In the genomic region with DNA sequence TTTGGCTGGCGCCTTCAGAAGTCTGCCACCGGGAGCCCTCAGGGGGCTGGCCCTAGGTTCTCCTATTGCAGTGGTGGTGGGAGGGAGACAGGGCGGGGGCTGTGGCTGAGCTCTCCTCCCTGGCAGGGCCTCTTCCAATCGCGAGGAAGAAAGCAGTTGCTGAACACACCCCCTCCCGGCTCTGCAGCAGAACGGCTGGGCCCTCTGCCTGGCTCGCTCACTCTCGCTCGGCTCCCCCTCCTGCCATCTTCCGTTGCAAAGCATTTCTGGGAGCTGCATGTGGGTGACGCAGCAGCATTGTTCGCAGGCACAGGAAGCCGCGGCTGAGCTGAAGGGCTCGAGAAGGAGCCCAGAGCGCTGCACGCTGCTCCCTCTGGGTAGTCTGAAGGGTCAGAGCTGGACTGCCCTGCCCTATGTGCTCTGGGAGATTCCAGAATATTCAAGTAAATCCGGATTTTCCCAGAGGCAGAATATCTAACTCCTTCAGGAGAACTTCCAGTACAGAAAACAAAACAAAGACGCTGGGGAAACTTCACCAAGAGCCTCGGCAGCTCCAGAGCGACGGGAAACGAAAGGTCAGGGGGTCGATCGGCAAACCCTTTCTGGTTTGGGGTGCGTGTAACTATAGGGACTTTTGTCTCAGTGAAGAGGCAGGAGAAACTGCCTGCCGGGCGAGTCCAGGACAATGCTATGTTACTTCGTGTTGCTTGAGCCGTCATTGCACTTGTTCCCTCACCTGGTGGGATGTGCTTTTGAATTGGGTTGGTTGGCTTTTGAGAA, we compare ENCODE assay signal across 8 cellular contexts. TPM values are rescaled to one million over a fixed set of nuclear protein-coding genes. Genes with fewer than 3 reads are reported as not detected.
A peak's percentile ranks its signal among the peaks of the same experiment; 100 is the strongest.
DNase-seq lines count a peak whose midpoint lies in the region; ATAC-seq and TF ChIP-seq lines count a peak whose summit lies in the region.

No MANE protein-coding gene starts in this region.

- DNase-seq in NCI-H1694 treated with DMSO at 0.1 percent for 48 hours (lab: John Stamatoyannopoulos, UW) (peak; percentile 92), T-helper 17 cell (peak; percentile 91 to 95 (median 92)), left ventricle myocardium superior (peak; percentile 96), prostate gland (ENCODE audit: low spot score) (peak; percentile 99)

- H3K4me1 Mint-ChIP-seq in T-helper 17 cell: peaks cover 45% of the 10 kb centered on the region

- H3K27me3 ChIP-seq in prostate gland (replicated peaks; ENCODE audit: insufficient read depth): no peaks in the 10 kb centered on the region

- H3K4me1 ChIP-seq in prostate gland (replicated peaks) (peaks cover 21% of the 10 kb centered on the region), urinary bladder (ENCODE audit: insufficient read depth) (no peaks in the 10 kb centered on the region)

- H3K36me3 ChIP-seq in prostate gland (no peaks in the 10 kb centered on the region), urinary bladder (ENCODE audit: insufficient read depth) (no peaks in the 10 kb centered on the region)

- H3K27ac ChIP-seq in angular gyrus (ENCODE audit: low read depth, low read length) (peak overlapping the region; percentile 81), prostate gland (peak overlapping the region; percentile 85 to 86), urinary bladder (ENCODE audit: low read depth) (peak overlapping the region; percentile 62)

- H3K27me3 Mint-ChIP-seq in T-helper 17 cell: no peaks in the 10 kb centered on the region

- TF ChIP-seq CTCF in prostate gland (IDR thresholded peaks at IDR 0.05): peak in 2 of 4 experiments; percentile 44 to 52

- peak; percentile 98 for TF ChIP-seq POLR2A in prostate gland (IDR thresholded peaks at IDR 0.05)

- ATAC-seq in GM18498 (IDR thresholded peaks at IDR 0.05; ENCODE audit: unreplicated experiment) (peak; percentile 88), HG02885 (IDR thresholded peaks at IDR 0.05; ENCODE audit: poor library complexity, unreplicated experiment) (peak; percentile 91), T-helper 17 cell (peak; percentile 87), left ventricle myocardium superior (peak; percentile 97)

- H3K4me3 ChIP-seq in prostate gland (peak overlapping the region; percentile 49 to 51), urinary bladder (ENCODE audit: low read depth, low read length) (peak overlapping the region; percentile 59)

- under 1% methylated on average over 25 of the region's 31 CpGs for WGBS in prostate gland
- WGBS in urinary bladder: under 1% methylated on average over 31 of the region's 31 CpGs

- peak overlapping the region; percentile 99 for H3K4me3 Mint-ChIP-seq in T-helper 17 cell

- no peaks in the 10 kb centered on the region for H3K9me3 ChIP-seq in T-helper 17 cell (ENCODE audit: control insufficient read depth, low read length, poor library complexity, severe bottlenecking)
- H3K9me3 ChIP-seq in prostate gland: no peaks in the 10 kb centered on the region

- H3K27ac Mint-ChIP-seq in T-helper 17 cell: peak overlapping the region; percentile 100

- intact Hi-C loops in left ventricle myocardium superior (cut with micrococcal nuclease) (no loop called here), prostate gland (cut with DNase I) (loop anchor here (5.0 kb wide), 2 partner anchors 123 to 158 kb away; a partner anchor contains a TSS)

- peaks cover 6% of the 10 kb centered on the region for H3K36me3 Mint-ChIP-seq in T-helper 17 cell (ENCODE audit: low read depth)

RNA-seq across cellular contexts. Expression of a gene that starts 26.3 kb away (rescaled TPM):
- total RNA-seq in T-helper 17 cell: 100 to 1,000 TPM; 264 to 276 TPM
- total RNA-seq in left ventricle myocardium superior: 56.8 TPM
- 100 to 1,000 TPM; 102 to 111 TPM for total RNA-seq in prostate gland
- 21.1 TPM for total RNA-seq in urinary bladder
- 66.3 TPM for polyA plus RNA-seq in urinary bladder

RNA-seq across cellular contexts. Expression of a gene that starts 49.1 kb away (rescaled TPM):
- 100 to 1,000 TPM; 174 to 220 TPM for total RNA-seq in T-helper 17 cell
- 13.1 TPM for total RNA-seq in left ventricle myocardium superior
- total RNA-seq in prostate gland: 10 to 100 TPM; 35.9 to 75.3 TPM
- 25.2 TPM for total RNA-seq in urinary bladder
- polyA plus RNA-seq in urinary bladder: 44.0 TPM

Comparison
In these comparisons a context has a peak if more than half of its experiments do, and no peak if none do; other contexts are left out.
1. Peak in every context shown above with its lines: DNase-seq, ATAC-seq, H3K4me3 ChIP-seq and H3K27ac ChIP-seq.